In genomic region chr10:122126763-122127659, GRCh38 we compare ENCODE assay signal across 9 cellular contexts.
DNase-seq lines count a peak whose midpoint lies in the region; ATAC-seq and TF ChIP-seq lines count a peak whose summit lies in the region.
"Had no signal": no experiment of that assay in that cellular context is flagged by ENCODE, and none has a peak within 500 bp of the region (broad histone marks: within the 10 kb centered on the region; RNA-seq: fewer than 3 reads in every experiment).

No MANE protein-coding gene starts in this region.

- H3K4me3 ChIP-seq in coronary artery = peak overlapping the region; percentile 66
- peak overlapping the region; percentile 48 for H3K4me3 ChIP-seq in lower lobe of right lung

- no peaks in the 10 kb centered on the region for H3K36me3 ChIP-seq in lower lobe of right lung

- no peak for DNase-seq in Right ventricle myocardium inferior (ENCODE audit: missing footprints)
- no peak for DNase-seq in cardiac septum (ENCODE audit: low spot score)
- DNase-seq in coronary artery (ENCODE audit: low spot score) = no peak
- no peak for DNase-seq in lower lobe of right lung
- no peak for DNase-seq in GM19240 (ENCODE audit: insufficient read length, low spot score)
- no peak for DNase-seq in iPS-NIHi7 (ENCODE audit: extremely low spot score)
- DNase-seq in stimulated activated CD4-positive, alpha-beta T cell treated with anti-CD3 and anti-CD28 coated beads, Interleukin-4, amount 100 ng/mL, for 1 hour = no peak

- peaks cover 38% of the 10 kb centered on the region for H3K4me1 ChIP-seq in lower lobe of right lung

- no peak for TF ChIP-seq CTCF in coronary artery (IDR thresholded peaks at IDR 0.05)
- no peak for TF ChIP-seq CTCF in lower lobe of right lung (IDR thresholded peaks at IDR 0.05)

- no peaks in the 10 kb centered on the region for H3K9me3 ChIP-seq in lower lobe of right lung

- H3K27me3 ChIP-seq in lower lobe of right lung (ENCODE audit: low read depth) = no peaks in the 10 kb centered on the region

- intact Hi-C loops in Right ventricle myocardium inferior (cut with DNase I) = loop anchor here (1.0 kb wide), 1 partner anchor 12 kb away; no protein-coding TSS in a partner anchor
- intact Hi-C loops in cardiac septum (cut with DNase I) = no loop called here
- intact Hi-C loops in lower lobe of right lung (cut with DNase I) = no loop called here

- peak overlapping the region; percentile 69 to 93 for H3K27ac ChIP-seq in coronary artery
- H3K27ac ChIP-seq in lower lobe of right lung = peak overlapping the region; percentile 82
- H3K27ac ChIP-seq: C4-2B had no signal

- ATAC-seq in Right ventricle myocardium inferior = peak; percentile 74
- peak; percentile 85 for ATAC-seq in lower lobe of right lung
- ATAC-seq in GM18867 (IDR thresholded peaks at IDR 0.05; ENCODE audit: unreplicated experiment) = no peak
